Comparison of ENCODE assay signal across 16 cellular contexts in genomic region chr2:105828543-105828942, GRCh38.
DNase-seq lines count a peak whose midpoint lies in the region; ATAC-seq and TF ChIP-seq lines count a peak whose summit lies in the region.
"Had no signal": no experiment of that assay in that cellular context is flagged by ENCODE, and none has a peak within 500 bp of the region (broad histone marks: within the 10 kb centered on the region; RNA-seq: fewer than 3 reads in every experiment).

No MANE protein-coding gene starts in this region.

- peaks cover 61% of the 10 kb centered on the region for H3K36me3 Mint-ChIP-seq in activated CD8-positive, alpha-beta memory T cell treated with anti-CD3 and anti-CD28 coated beads, Interleukin-2, amount 10 ng/mL, durations not matched to agents 7 days and 5 days
- H3K36me3 Mint-ChIP-seq in activated T-helper 17 cell treated with anti-CD3 and anti-CD28 coated beads, Interleukin-2, amount 50 U/mL, for 72 hours (ENCODE audit: low read depth) = peaks cover 88% of the 10 kb centered on the region
- peaks cover 9% of the 10 kb centered on the region for H3K36me3 Mint-ChIP-seq in natural killer cell treated with Interleukin-12 subunit alpha and Interleukin-12 subunit beta and Interleukin-15 and Interleukin-18, amount 100 ng/mL, for 72 hours

- peak; percentile 38 for ATAC-seq in activated CD8-positive, alpha-beta memory T cell treated with anti-CD3 and anti-CD28 coated beads, Interleukin-2, amount 10 ng/mL, durations not matched to agents 7 days and 5 days
- ATAC-seq in GM21576 (IDR thresholded peaks at IDR 0.05; ENCODE audit: unreplicated experiment) (peak; percentile 44), GM21526 (IDR thresholded peaks at IDR 0.05; ENCODE audit: low FRiP score, unreplicated experiment) (no peak), heart left ventricle (no peak)
- ATAC-seq in activated T-helper 17 cell treated with anti-CD3 and anti-CD28 coated beads, Interleukin-2, amount 50 U/mL, for 72 hours (replicated peaks) = peak; percentile 23
- no peak for ATAC-seq in natural killer cell treated with Interleukin-12 subunit alpha and Interleukin-12 subunit beta and Interleukin-15 and Interleukin-18, amount 100 ng/mL, for 72 hours
- ATAC-seq: foreskin keratinocyte had no signal

- CTCF ChIA-PET in activated CD8-positive, alpha-beta memory T cell treated with anti-CD3 and anti-CD28 coated beads, Interleukin-2, amount 10 ng/mL, durations not matched to agents 7 days and 5 days (lab: Charles Lee) = interaction anchor here (1.3 to 1.4 kb wide), 2 partner anchors 28 to 30 kb away, joined by 4 read pairs; no protein-coding TSS in a partner anchor

- H3K4me1 ChIP-seq in heart left ventricle = peaks cover 0 to 23% (median 10%) of the 10 kb centered on the region in 12 donors

- intact Hi-C loops in heart left ventricle (cut with DNase I) = no loop called here

- no peak for DNase-seq in activated CD8-positive, alpha-beta memory T cell treated with anti-CD3 and anti-CD28 coated beads, Interleukin-2, amount 10 ng/mL, durations not matched to agents 7 days and 5 days
- DNase-seq in activated CD8-positive, alpha-beta memory T cell treated with anti-CD3 and anti-CD28 coated beads, Interleukin-2, amount 50 U/mL, for 4 hours = no peak
- DNase-seq in natural killer cell treated with Interleukin-12 subunit alpha and Interleukin-12 subunit beta and Interleukin-15 and Interleukin-18, amount 100 ng/mL, for 72 hours (ENCODE audit: low spot score) = no peak
- DNase-seq in epidermal melanocyte (ENCODE audit: insufficient read length, low spot score) (no peak), heart left ventricle (no peak)
- DNase-seq: activated naive CD4-positive, alpha-beta T cell treated with Interleukin-2 at 50 U/mL for 16 hours; COR-L47; effector memory CD4-positive, alpha-beta T cell; foreskin keratinocyte; NK-92 treated with Interleukin-12 subunit alpha and Interleukin-12 subunit beta, amount 100 ng/mL, for 24 hours; SHP77 treated with DMSO at 0.1 percent for 48 hours; thyroid gland had no signal

- peaks cover 16% of the 10 kb centered on the region for H3K9me3 Mint-ChIP-seq in activated CD8-positive, alpha-beta memory T cell treated with anti-CD3 and anti-CD28 coated beads, Interleukin-2, amount 10 ng/mL, durations not matched to agents 7 days and 5 days (ENCODE audit: low read depth)
- H3K9me3 Mint-ChIP-seq in activated T-helper 17 cell treated with anti-CD3 and anti-CD28 coated beads, Interleukin-2, amount 50 U/mL, for 72 hours = peaks cover 5% of the 10 kb centered on the region
- H3K9me3 Mint-ChIP-seq in natural killer cell treated with Interleukin-12 subunit alpha and Interleukin-12 subunit beta and Interleukin-15 and Interleukin-18, amount 100 ng/mL, for 72 hours = peaks cover 3% of the 10 kb centered on the region

- H3K27me3 ChIP-seq in heart left ventricle = no peaks in the 10 kb centered on the region
- H3K27me3 ChIP-seq: foreskin keratinocyte, right atrium auricular region, thyroid gland had no signal

- H3K27ac Mint-ChIP-seq in activated CD8-positive, alpha-beta memory T cell treated with anti-CD3 and anti-CD28 coated beads, Interleukin-2, amount 10 ng/mL, durations not matched to agents 7 days and 5 days = peak overlapping the region; percentile 53
- peak overlapping the region; percentile 74 for H3K27ac Mint-ChIP-seq in activated T-helper 17 cell treated with anti-CD3 and anti-CD28 coated beads, Interleukin-2, amount 50 U/mL, for 72 hours
- peak overlapping the region; percentile 64 to 75 for H3K27ac Mint-ChIP-seq in natural killer cell treated with Interleukin-12 subunit alpha and Interleukin-12 subunit beta and Interleukin-15 and Interleukin-18, amount 100 ng/mL, for 72 hours

- no peak overlapping the region for H3K4me3 ChIP-seq in heart left ventricle
- H3K4me3 ChIP-seq: right atrium auricular region, thyroid gland had no signal

- TF ChIP-seq POLR2A in heart left ventricle (IDR thresholded peaks at IDR 0.05) = no peak

- H3K27ac ChIP-seq in heart left ventricle = no peak overlapping the region
- H3K27ac ChIP-seq: right atrium auricular region, thyroid gland had no signal

- peaks cover 58% of the 10 kb centered on the region for H3K4me1 Mint-ChIP-seq in activated CD8-positive, alpha-beta memory T cell treated with anti-CD3 and anti-CD28 coated beads, Interleukin-2, amount 10 ng/mL, durations not matched to agents 7 days and 5 days
- peaks cover 63% of the 10 kb centered on the region for H3K4me1 Mint-ChIP-seq in activated T-helper 17 cell treated with anti-CD3 and anti-CD28 coated beads, Interleukin-2, amount 50 U/mL, for 72 hours
- H3K4me1 Mint-ChIP-seq in natural killer cell treated with Interleukin-12 subunit alpha and Interleukin-12 subunit beta and Interleukin-15 and Interleukin-18, amount 100 ng/mL, for 72 hours (ENCODE audit: low read depth in 2 of 2) = peaks cover 71 to 79% of the 10 kb centered on the region in 2 donors

- H3K27me3 Mint-ChIP-seq in activated CD8-positive, alpha-beta memory T cell treated with anti-CD3 and anti-CD28 coated beads, Interleukin-2, amount 10 ng/mL, durations not matched to agents 7 days and 5 days = no peaks in the 10 kb centered on the region
- H3K27me3 Mint-ChIP-seq in activated T-helper 17 cell treated with anti-CD3 and anti-CD28 coated beads, Interleukin-2, amount 50 U/mL, for 72 hours = no peaks in the 10 kb centered on the region
- no peaks in the 10 kb centered on the region for H3K27me3 Mint-ChIP-seq in natural killer cell treated with Interleukin-12 subunit alpha and Interleukin-12 subunit beta and Interleukin-15 and Interleukin-18, amount 100 ng/mL, for 72 hours

- H3K9me3 ChIP-seq in heart left ventricle = peaks cover 0 to 51% (median 10%) of the 10 kb centered on the region in 12 donors
- H3K9me3 ChIP-seq: thyroid gland had no signal

- peaks cover 0 to 5% (median 0%) of the 10 kb centered on the region in 9 donors for H3K36me3 ChIP-seq in heart left ventricle
- H3K36me3 ChIP-seq: right atrium auricular region, thyroid gland had no signal

- TF ChIP-seq CTCF in heart left ventricle (IDR thresholded peaks at IDR 0.05) = no peak

- no peak overlapping the region for H3K4me3 Mint-ChIP-seq in activated CD8-positive, alpha-beta memory T cell treated with anti-CD3 and anti-CD28 coated beads, Interleukin-2, amount 10 ng/mL, durations not matched to agents 7 days and 5 days
- peak overlapping the region; percentile 29 for H3K4me3 Mint-ChIP-seq in activated T-helper 17 cell treated with anti-CD3 and anti-CD28 coated beads, Interleukin-2, amount 50 U/mL, for 72 hours
- no peak overlapping the region for H3K4me3 Mint-ChIP-seq in natural killer cell treated with Interleukin-12 subunit alpha and Interleukin-12 subunit beta and Interleukin-15 and Interleukin-18, amount 100 ng/mL, for 72 hours

Comparison
In these comparisons a context has a peak if more than half of its experiments do, and no peak if none do; other contexts are left out.
1. ATAC-seq: peak in activated CD8-positive, alpha-beta memory T cell treated with anti-CD3 and anti-CD28 coated beads, Interleukin-2, amount 10 ng/mL, durations not matched to agents 7 days and 5 days (single experiment), GM21576 (single experiment) and activated T-helper 17 cell treated with anti-CD3 and anti-CD28 coated beads, Interleukin-2, amount 50 U/mL, for 72 hours (single experiment); none in natural killer cell treated with Interleukin-12 subunit alpha and Interleukin-12 subunit beta and Interleukin-15 and Interleukin-18, amount 100 ng/mL, for 72 hours (0 of 2), GM21526 (single experiment) and heart left ventricle (0 of 4).
2. Peak in every context shown above with its lines, with median percentiles within 50 percentile points of each other: H3K27ac Mint-ChIP-seq.